In genomic region chr2:29012211-29012681, GRCh38 we compare ENCODE assay signal across 10 cellular contexts. TPM values are rescaled to one million over a fixed set of nuclear protein-coding genes. Genes with fewer than 3 reads are reported as not detected.
DNase-seq lines count a peak whose midpoint lies in the region; ATAC-seq, FAIRE-seq and TF ChIP-seq lines count a peak whose summit lies in the region.
"Had no signal": no experiment of that assay in that cellular context is flagged by ENCODE, and none has a peak within 500 bp of the region (broad histone marks: within the 10 kb centered on the region; RNA-seq: fewer than 3 reads in every experiment).

No MANE protein-coding gene starts in this region.

- DNase-seq in GM12892 (ENCODE audit: insufficient read length): no peak
- peak; percentile 96 for DNase-seq in SKM-1 treated with dmso at 0.1 percent for 144 hours (lab: John Stamatoyannopoulos, UW; ENCODE audit: unreplicated experiment)
- no peak for DNase-seq in esophagus squamous epithelium (lab: John Stamatoyannopoulos, UW)
- DNase-seq in pancreas: peak in 4 of 6 donors; percentile 45 to 67 (median 54)
- no peak for DNase-seq in hepatocyte (ENCODE audit: low spot score)
- DNase-seq in NCI-H2196 (lab: John Stamatoyannopoulos, UW; ENCODE audit: unreplicated experiment): no peak
- DNase-seq in putamen (ENCODE audit: low spot score): no peak
- DNase-seq: H9 had no signal

- no peak for TF ChIP-seq CTCF in esophagus squamous epithelium (IDR thresholded peaks at IDR 0.05)
- no peak for TF ChIP-seq CTCF in pancreas (IDR thresholded peaks at IDR 0.05)
- no peak for TF ChIP-seq CTCF in hepatocyte (IDR thresholded peaks at IDR 0.05; ENCODE audit: poor library complexity)

- H3K27me3 ChIP-seq in esophagus squamous epithelium (no peaks in the 10 kb centered on the region), pancreas (no peaks in the 10 kb centered on the region), hepatocyte (no peaks in the 10 kb centered on the region)

- intact Hi-C loops in esophagus squamous epithelium (cut with DNase I): no loop called here
- intact Hi-C loops in pancreas (cut with DNase I): no loop called here

- H3K79me2 ChIP-seq in hepatocyte: no peaks in the 10 kb centered on the region

- H3K9me2 ChIP-seq in hepatocyte (replicated peaks; ENCODE audit: insufficient read depth): no peaks in the 10 kb centered on the region

- WGBS in esophagus squamous epithelium, 2 donors: 43% methylated on average over 4 of the region's 9 CpGs; no CpG with 5 or more reads in 1 of the 2 donors
- 22 to 26% methylated on average over 9 of the region's 9 CpGs for WGBS in pancreas, 2 donors
- WGBS in hepatocyte (ENCODE audit: low lambda C conversion rate, missing lambda C conversion rate): 65% methylated on average over 9 of the region's 9 CpGs

- TF ChIP-seq POLR2A in GM12892 (IDR thresholded peaks at IDR 0.05; ENCODE audit: low read depth, low read length) (no peak), esophagus squamous epithelium (IDR thresholded peaks at IDR 0.05) (no peak)

- no peak overlapping the region for H3K4me2 ChIP-seq in hepatocyte

- ATAC-seq in pancreas (peak; percentile 53 to 73 (median 70)), HG03045 (IDR thresholded peaks at IDR 0.05; ENCODE audit: unreplicated experiment) (no peak)

- no peak overlapping the region for H2AFZ ChIP-seq in hepatocyte

- H3K27ac ChIP-seq in esophagus squamous epithelium (peak overlapping the region; percentile 8 to 74 (median 48)), pancreas (peak overlapping the region in 2 of 4 donors; percentile 15 to 63), hepatocyte (no peak overlapping the region)

- H3K9me3 ChIP-seq in esophagus squamous epithelium: no peaks in the 10 kb centered on the region
- no peaks in the 10 kb centered on the region for H3K9me3 ChIP-seq in pancreas
- H3K9me3 ChIP-seq in hepatocyte (ENCODE audit: low read depth): no peaks in the 10 kb centered on the region

- H3K4me1 ChIP-seq in esophagus squamous epithelium (peaks cover 0 to 66% (median 24%) of the 10 kb centered on the region in 3 donors), pancreas (peaks cover 0 to 18% (median 0%) of the 10 kb centered on the region in 3 donors), hepatocyte (ENCODE audit: insufficient read depth) (peaks cover 17% of the 10 kb centered on the region)

- H3K4me3 ChIP-seq in esophagus squamous epithelium: no peak overlapping the region
- H3K4me3 ChIP-seq in pancreas: no peak overlapping the region
- H3K4me3 ChIP-seq in hepatocyte: no peak overlapping the region

- H3K36me3 ChIP-seq in esophagus squamous epithelium (no peaks in the 10 kb centered on the region), pancreas (no peaks in the 10 kb centered on the region), hepatocyte (replicated peaks; ENCODE audit: insufficient read depth, low read depth) (no peaks in the 10 kb centered on the region)

- H4K20me1 ChIP-seq in hepatocyte (ENCODE audit: insufficient read depth, poor library complexity, severe bottlenecking): no peaks in the 10 kb centered on the region

- FAIRE-seq in GM12892 (lab: Jason Lieb, UNC): peak; percentile 54
- FAIRE-seq in pancreas (lab: Jason Lieb, UNC): no peak
- FAIRE-seq: G401.6 had no signal

RNA-seq across cellular contexts. Expression of gene TOGARAM2, which starts 31.1 kb away (rescaled TPM):
- 0.34 TPM for polyA plus RNA-seq in GM12892 (2012; ENCODE audit: missing spikeins)
- total RNA-seq in esophagus squamous epithelium (under 1 TPM in 3 of 4 donors, not detected in 1; 0.03 to 0.76 (median 0.48) TPM), pancreas (under 1 TPM; 0.03 to 0.94 (median 0.55) TPM), hepatocyte (0.47 and 0.92 TPM in 2 replicates)
- polyA plus RNA-seq in pancreas (1 to 10 TPM; 3.8 to 9.1 TPM), hepatocyte (1.3 and 2.1 TPM in 2 replicates)

Comparison
In these comparisons a context has a peak if more than half of its experiments do, and no peak if none do; other contexts are left out.
1. DNase-seq: peak in SKM-1 treated with dmso at 0.1 percent for 144 hours (single experiment) and pancreas (4 of 6); none in GM12892 (single experiment), esophagus squamous epithelium (single experiment), hepatocyte (single experiment), NCI-H2196 (single experiment) and putamen (single experiment).